25 cellular contexts compared by ENCODE assay signal in genomic region chr13:51097353-51098043, GRCh38. TPM values are rescaled to one million over a fixed set of nuclear protein-coding genes. Genes with fewer than 3 reads are reported as not detected.
"Had no signal": no experiment of that assay in that cellular context is flagged by ENCODE, and none has a peak within 500 bp of the region (broad histone marks: within the 10 kb centered on the region; RNA-seq: fewer than 3 reads in every experiment).

No MANE protein-coding gene starts in this region.

- H3K36me3 Mint-ChIP-seq: activated naive CD4-positive, alpha-beta T cell treated with anti-CD3 and anti-CD28 coated beads, Interleukin-2, amount 50 U/mL, for 24 hours; mesothelial cell of epicardium; natural killer cell treated with Interleukin-12 subunit alpha and Interleukin-12 subunit beta and Interleukin-15 and Interleukin-18, amount 100 ng/mL, for 72 hours; T-cell had no signal

- H3K9me3 Mint-ChIP-seq: activated B cell treated with CpG ODN at 0.5 μM for 24 hours; activated CD8-positive, alpha-beta T cell treated with anti-CD3 and anti-CD28 coated beads for 36 hours; activated naive CD4-positive, alpha-beta T cell treated with anti-CD3 and anti-CD28 coated beads, Interleukin-2, amount 50 U/mL, for 24 hours; activated T-cell treated with anti-CD3 and anti-CD28 coated beads, Interleukin-2, amount 50 U/mL, for 24 hours; natural killer cell treated with Interleukin-12 subunit alpha and Interleukin-12 subunit beta and Interleukin-15 and Interleukin-18, amount 100 ng/mL, for 72 hours; stimulated activated naive CD8-positive, alpha-beta T cell treated with anti-CD3 and anti-CD28 coated beads, Interleukin-15, Interleukin-2, amounts not matched to agents 100 ng/mL and 50 ng/mL, for 24 hours; T-cell had no signal

- H3K36me3 ChIP-seq: ascending aorta, esophagus muscularis mucosa, heart right ventricle, lower lobe of right lung, transverse colon, vagina had no signal

- H3K27me3 Mint-ChIP-seq: progenitor cell of endocrine pancreas had no signal

- ATAC-seq: activated CD8-positive, alpha-beta T cell treated with anti-CD3 and anti-CD28 coated beads for 36 hours; heart right ventricle; left cardiac atrium; lower lobe of right lung; natural killer cell treated with Interleukin-12 subunit alpha and Interleukin-12 subunit beta and Interleukin-15 and Interleukin-18, amount 100 ng/mL, for 72 hours; T-cell had no signal

- H3K4me1 ChIP-seq: ascending aorta, esophagus muscularis mucosa, heart right ventricle, lower lobe of right lung, transverse colon, vagina had no signal

- H3K4me1 Mint-ChIP-seq: activated B cell treated with CpG ODN at 0.5 μM for 24 hours; activated naive CD4-positive, alpha-beta T cell treated with anti-CD3 and anti-CD28 coated beads, Interleukin-2, amount 50 U/mL, for 24 hours; T-cell had no signal

- H3K4me3 Mint-ChIP-seq: activated B cell treated with CpG ODN at 0.5 μM for 24 hours; activated CD8-positive, alpha-beta T cell treated with anti-CD3 and anti-CD28 coated beads for 36 hours; activated naive CD4-positive, alpha-beta T cell treated with anti-CD3 and anti-CD28 coated beads, Interleukin-2, amount 50 U/mL, for 24 hours; activated T-cell treated with anti-CD3 and anti-CD28 coated beads, Interleukin-2, amount 50 U/mL, for 24 hours; mesothelial cell of epicardium; natural killer cell treated with Interleukin-12 subunit alpha and Interleukin-12 subunit beta and Interleukin-15 and Interleukin-18, amount 100 ng/mL, for 72 hours; stimulated activated naive CD8-positive, alpha-beta T cell treated with anti-CD3 and anti-CD28 coated beads, Interleukin-15, Interleukin-2, amounts not matched to agents 100 ng/mL and 50 ng/mL, for 24 hours; T-cell had no signal

- FAIRE-seq: islet of Langerhans had no signal

- H3K4me3 ChIP-seq: ascending aorta, esophagus muscularis mucosa, heart right ventricle, lower lobe of right lung, transverse colon, vagina had no signal

- H3K27me3 ChIP-seq: ascending aorta, esophagus muscularis mucosa, transverse colon, vagina had no signal

- H3K9me3 ChIP-seq: ascending aorta, esophagus muscularis mucosa, heart right ventricle, lower lobe of right lung, transverse colon, vagina had no signal

- DNase-seq: activated B cell treated with CpG ODN at 0.5 μM for 24 hours; activated CD4-positive, alpha-beta T cell treated with anti-CD3 and anti-CD28 coated beads for 4 hours; activated CD8-positive, alpha-beta T cell treated with anti-CD3 and anti-CD28 coated beads for 36 hours; activated effector memory CD4-positive, alpha-beta T cell treated with Interleukin-2 at 50 U/mL for 16 hours; activated T-cell treated with anti-CD3 and anti-CD28 coated beads, Interleukin-2, amount 50 U/mL, for 24 hours; cerebellar nuclear complex; cortex of kidney; effector CD4-positive, alpha-beta T cell; heart right ventricle; left cardiac atrium; lower lobe of right lung; stimulated activated CD4-positive, alpha-beta T cell treated with anti-CD3 and anti-CD28 coated beads, Interleukin-2, amount 100 ng/mL, for 48 hours; T-cell; transverse colon had no signal

- H3K27ac Mint-ChIP-seq: activated B cell treated with CpG ODN at 0.5 μM for 24 hours; activated CD8-positive, alpha-beta T cell treated with anti-CD3 and anti-CD28 coated beads for 36 hours; activated naive CD4-positive, alpha-beta T cell treated with anti-CD3 and anti-CD28 coated beads, Interleukin-2, amount 50 U/mL, for 24 hours; activated T-cell treated with anti-CD3 and anti-CD28 coated beads, Interleukin-2, amount 50 U/mL, for 24 hours; mesothelial cell of epicardium; natural killer cell treated with Interleukin-12 subunit alpha and Interleukin-12 subunit beta and Interleukin-15 and Interleukin-18, amount 100 ng/mL, for 72 hours; progenitor cell of endocrine pancreas; stimulated activated naive CD8-positive, alpha-beta T cell treated with anti-CD3 and anti-CD28 coated beads, Interleukin-15, Interleukin-2, amounts not matched to agents 100 ng/mL and 50 ng/mL, for 24 hours; T-cell had no signal

- H3K27ac ChIP-seq: ascending aorta, esophagus muscularis mucosa, heart right ventricle, lower lobe of right lung, transverse colon, vagina had no signal

RNA-seq across cellular contexts. Expression of gene C13orf42, which starts 13.6 kb away (rescaled TPM):
- total RNA-seq: activated B cell treated with CpG ODN at 0.5 μM for 24 hours; activated CD8-positive, alpha-beta T cell treated with anti-CD3 and anti-CD28 coated beads for 36 hours; ascending aorta; esophagus muscularis mucosa; heart right ventricle; left cardiac atrium; lower lobe of right lung; mesothelial cell of epicardium; natural killer cell treated with Interleukin-12 subunit alpha and Interleukin-12 subunit beta and Interleukin-15 and Interleukin-18, amount 100 ng/mL, for 72 hours; omental fat pad; progenitor cell of endocrine pancreas; skeletal muscle tissue; T-cell; transverse colon; vagina had no signal
